ENCODE assay signal across 29 cellular contexts in the genomic region with DNA sequence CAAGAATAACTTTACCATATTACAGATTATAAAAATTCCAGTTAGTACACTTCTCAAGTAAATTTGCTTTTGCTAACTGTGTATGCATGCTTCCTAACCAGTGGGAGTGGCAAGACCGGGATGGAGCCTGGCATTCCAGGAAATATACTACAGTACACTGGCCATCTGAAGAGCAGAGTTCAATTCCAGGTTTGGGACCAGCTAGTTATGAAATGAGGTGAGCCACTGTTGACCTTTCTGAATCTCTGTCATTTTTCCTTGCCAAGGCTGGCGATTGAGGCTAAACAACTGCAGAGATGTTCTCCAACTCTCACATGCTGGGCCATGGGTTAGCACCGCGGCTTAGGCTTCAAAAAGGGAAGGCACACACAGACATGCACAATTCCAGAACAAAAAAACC.
"Had no signal": no experiment of that assay in that cellular context is flagged by ENCODE, and none has a peak within 500 bp of the region (broad histone marks: within the 10 kb centered on the region; RNA-seq: fewer than 3 reads in every experiment).

No MANE protein-coding gene starts in this region.

- H3K4me1 ChIP-seq: adrenal gland had no signal

- H3K36me3 Mint-ChIP-seq: activated CD4-positive, alpha-beta memory T cell treated with anti-CD3 and anti-CD28 coated beads for 36 hours; activated CD8-positive, alpha-beta memory T cell treated with anti-CD3 and anti-CD28 coated beads, Interleukin-2, amount 10 ng/mL, durations not matched to agents 7 days and 5 days; activated naive CD4-positive, alpha-beta T cell treated with anti-CD3 and anti-CD28 coated beads, Interleukin-2, amount 50 U/mL, for 24 hours; activated naive CD8-positive, alpha-beta T cell treated with anti-CD3 and anti-CD28 coated beads for 36 hours had no signal

- H3K9me3 Mint-ChIP-seq: activated CD4-positive, alpha-beta memory T cell treated with anti-CD3 and anti-CD28 coated beads for 36 hours; activated CD4-positive, alpha-beta T cell treated with anti-CD3 and anti-CD28 coated beads, Interleukin-2, amount 10 ng/mL, durations not matched to agents 24 days and 14 days; activated naive CD4-positive, alpha-beta T cell treated with anti-CD3 and anti-CD28 coated beads for 36 hours; activated naive CD4-positive, alpha-beta T cell treated with anti-CD3 and anti-CD28 coated beads, Interleukin-2, amount 50 U/mL, for 24 hours; activated naive CD8-positive, alpha-beta T cell treated with anti-CD3 and anti-CD28 coated beads for 36 hours; activated naive CD8-positive, alpha-beta T cell treated with anti-CD3 and anti-CD28 coated beads, Interleukin-2, amount 50 U/mL, for 24 hours; activated T-helper 1 cell treated with anti-CD3 and anti-CD28 coated beads, Interleukin-12 subunit alpha, Interleukin-12 subunit beta, Interleukin-2, Interleukin-4 antibody, amounts not matched to agents 30 ng/mL and 10 ng/mL and 1 ng/mL, durations not matched to agents 14 hours and 24 hours and 36 hours; activated T-helper 2 cell treated with anti-CD3 and anti-CD28 coated beads, Interferon-gamma antibody, Interleukin-2, Interleukin-4, amounts not matched to agents 10 μg/mL and 5 μg/mL and 100 μg/mL, durations not matched to agents 14 hours and 24 hours and 36 hours; central memory CD8-positive, alpha-beta T cell; dendritic cell treated with granulocyte-macrophage colony-stimulating factor and Interleukin-4, amounts not matched to agents 40 ng/mL and 50 ng/mL, for 4 days; endodermal cell had no signal

- H3K9me3 ChIP-seq: adrenal gland had no signal

- H3K27me3 ChIP-seq: adrenal gland, brain microvascular endothelial cell had no signal

- H3K27me3 Mint-ChIP-seq: dendritic cell treated with granulocyte-macrophage colony-stimulating factor and Interleukin-4, amounts not matched to agents 40 ng/mL and 50 ng/mL, for 4 days had no signal

- ATAC-seq: activated CD4-positive, alpha-beta T cell treated with anti-CD3 and anti-CD28 coated beads for 36 hours; activated CD8-positive, alpha-beta memory T cell treated with anti-CD3 and anti-CD28 coated beads, Interleukin-2, amount 10 ng/mL, durations not matched to agents 7 days and 5 days; activated CD8-positive, alpha-beta T cell treated with anti-CD3 and anti-CD28 coated beads, Interleukin-2, amount 10 ng/mL, durations not matched to agents 7 days and 5 days; activated naive CD8-positive, alpha-beta T cell treated with anti-CD3 and anti-CD28 coated beads, Interleukin-2, amount 50 U/mL, for 24 hours; esophagus mucosa had no signal

- H3K4me1 Mint-ChIP-seq: activated CD4-positive, alpha-beta T cell treated with anti-CD3 and anti-CD28 coated beads for 36 hours; activated CD4-positive, alpha-beta T cell treated with anti-CD3 and anti-CD28 coated beads, Interleukin-2, amount 10 ng/mL, durations not matched to agents 24 days and 14 days; activated CD8-positive, alpha-beta memory T cell treated with anti-CD3 and anti-CD28 coated beads, Interleukin-2, amount 10 ng/mL, durations not matched to agents 7 days and 5 days; activated naive CD4-positive, alpha-beta T cell treated with anti-CD3 and anti-CD28 coated beads, Interleukin-2, amount 50 U/mL, for 24 hours; activated naive CD8-positive, alpha-beta T cell treated with anti-CD3 and anti-CD28 coated beads, Interleukin-2, amount 50 U/mL, for 24 hours; central memory CD8-positive, alpha-beta T cell; endodermal cell had no signal

- H3K36me3 ChIP-seq: adrenal gland, brain microvascular endothelial cell had no signal

- H3K27ac Mint-ChIP-seq: activated CD4-positive, alpha-beta memory T cell treated with anti-CD3 and anti-CD28 coated beads for 36 hours; activated CD4-positive, alpha-beta T cell treated with anti-CD3 and anti-CD28 coated beads for 36 hours; activated CD4-positive, alpha-beta T cell treated with anti-CD3 and anti-CD28 coated beads, Interleukin-2, amount 10 ng/mL, durations not matched to agents 24 days and 14 days; activated CD8-positive, alpha-beta memory T cell treated with anti-CD3 and anti-CD28 coated beads, Interleukin-2, amount 10 ng/mL, durations not matched to agents 7 days and 5 days; activated CD8-positive, alpha-beta T cell treated with anti-CD3 and anti-CD28 coated beads, Interleukin-2, amount 10 ng/mL, durations not matched to agents 7 days and 5 days; activated naive CD4-positive, alpha-beta T cell treated with anti-CD3 and anti-CD28 coated beads for 36 hours; activated naive CD4-positive, alpha-beta T cell treated with anti-CD3 and anti-CD28 coated beads, Interleukin-2, amount 50 U/mL, for 24 hours; activated naive CD8-positive, alpha-beta T cell treated with anti-CD3 and anti-CD28 coated beads for 36 hours; activated naive CD8-positive, alpha-beta T cell treated with anti-CD3 and anti-CD28 coated beads, Interleukin-2, amount 50 U/mL, for 24 hours; activated T-helper 1 cell treated with anti-CD3 and anti-CD28 coated beads, Interleukin-12 subunit alpha, Interleukin-12 subunit beta, Interleukin-2, Interleukin-4 antibody, amounts not matched to agents 30 ng/mL and 10 ng/mL and 1 ng/mL, durations not matched to agents 14 hours and 24 hours and 36 hours; activated T-helper 2 cell treated with anti-CD3 and anti-CD28 coated beads, Interferon-gamma antibody, Interleukin-2, Interleukin-4, amounts not matched to agents 10 μg/mL and 5 μg/mL and 100 μg/mL, durations not matched to agents 14 hours and 24 hours and 36 hours; dendritic cell treated with granulocyte-macrophage colony-stimulating factor and Interleukin-4, amounts not matched to agents 40 ng/mL and 50 ng/mL, for 4 days; endodermal cell had no signal

- H3K27ac ChIP-seq: adrenal gland, brain microvascular endothelial cell, coronary artery had no signal

- H3K4me3 ChIP-seq: adrenal gland, coronary artery, dorsolateral prefrontal cortex had no signal

- H3K4me3 Mint-ChIP-seq: activated CD4-positive, alpha-beta memory T cell treated with anti-CD3 and anti-CD28 coated beads for 36 hours; activated CD4-positive, alpha-beta T cell treated with anti-CD3 and anti-CD28 coated beads for 36 hours; activated CD4-positive, alpha-beta T cell treated with anti-CD3 and anti-CD28 coated beads, Interleukin-2, amount 10 ng/mL, durations not matched to agents 24 days and 14 days; activated CD8-positive, alpha-beta memory T cell treated with anti-CD3 and anti-CD28 coated beads, Interleukin-2, amount 10 ng/mL, durations not matched to agents 7 days and 5 days; activated CD8-positive, alpha-beta T cell treated with anti-CD3 and anti-CD28 coated beads, Interleukin-2, amount 10 ng/mL, durations not matched to agents 7 days and 5 days; activated naive CD4-positive, alpha-beta T cell treated with anti-CD3 and anti-CD28 coated beads for 36 hours; activated naive CD4-positive, alpha-beta T cell treated with anti-CD3 and anti-CD28 coated beads, Interleukin-2, amount 50 U/mL, for 24 hours; activated naive CD8-positive, alpha-beta T cell treated with anti-CD3 and anti-CD28 coated beads for 36 hours; activated naive CD8-positive, alpha-beta T cell treated with anti-CD3 and anti-CD28 coated beads, Interleukin-2, amount 50 U/mL, for 24 hours; activated T-helper 1 cell treated with anti-CD3 and anti-CD28 coated beads, Interleukin-12 subunit alpha, Interleukin-12 subunit beta, Interleukin-2, Interleukin-4 antibody, amounts not matched to agents 30 ng/mL and 10 ng/mL and 1 ng/mL, durations not matched to agents 14 hours and 24 hours and 36 hours; central memory CD8-positive, alpha-beta T cell; dendritic cell treated with granulocyte-macrophage colony-stimulating factor and Interleukin-4, amounts not matched to agents 40 ng/mL and 50 ng/mL, for 4 days; endodermal cell had no signal

- DNase-seq: activated CD4-positive, alpha-beta memory T cell treated with anti-CD3 and anti-CD28 coated beads for 36 hours; activated CD4-positive, alpha-beta T cell treated with anti-CD3 and anti-CD28 coated beads for 36 hours; activated CD4-positive, alpha-beta T cell treated with anti-CD3 and anti-CD28 coated beads, Interleukin-2, amount 10 ng/mL, durations not matched to agents 24 days and 14 days; activated CD4-positive, CD25-positive, alpha-beta regulatory T cell; activated CD4-positive, CD25-positive, alpha-beta regulatory T cell treated with anti-CD3 and anti-CD28 coated beads, Interleukin-2, amount 50 U/mL, for 72 hours; activated CD8-positive, alpha-beta memory T cell treated with anti-CD3 and anti-CD28 coated beads, Interleukin-2, amount 10 ng/mL, durations not matched to agents 7 days and 5 days; activated CD8-positive, alpha-beta memory T cell treated with anti-CD3 and anti-CD28 coated beads, Interleukin-2, amount 50 U/mL, for 4 hours; activated CD8-positive, alpha-beta T cell treated with anti-CD3 and anti-CD28 coated beads, Interleukin-2, amount 10 ng/mL, durations not matched to agents 7 days and 5 days; activated effector memory CD4-positive, alpha-beta T cell treated with anti-CD3 and anti-CD28 coated beads, Interleukin-2, amount 50 U/mL, for 16 hours; activated naive CD4-positive, alpha-beta T cell treated with anti-CD3 and anti-CD28 coated beads for 36 hours; activated naive CD8-positive, alpha-beta T cell treated with anti-CD3 and anti-CD28 coated beads for 36 hours; activated naive CD8-positive, alpha-beta T cell treated with anti-CD3 and anti-CD28 coated beads, Interleukin-2, amount 50 U/mL, for 24 hours; activated T-cell treated with anti-CD3 and anti-CD28 coated beads, Interleukin-2, amount 50 U/mL, for 1 hour; activated T-cell treated with anti-CD3 and anti-CD28 coated beads, Interleukin-2, amount 50 U/mL, for 48 hours; adrenal gland; aorta; brain microvascular endothelial cell; dorsolateral prefrontal cortex; effector memory CD4-positive, alpha-beta T cell; endodermal cell; foreskin fibroblast; T-helper 2 cell had no signal
